ENCODE assay signal across 1 cellular context in the genomic region with DNA sequence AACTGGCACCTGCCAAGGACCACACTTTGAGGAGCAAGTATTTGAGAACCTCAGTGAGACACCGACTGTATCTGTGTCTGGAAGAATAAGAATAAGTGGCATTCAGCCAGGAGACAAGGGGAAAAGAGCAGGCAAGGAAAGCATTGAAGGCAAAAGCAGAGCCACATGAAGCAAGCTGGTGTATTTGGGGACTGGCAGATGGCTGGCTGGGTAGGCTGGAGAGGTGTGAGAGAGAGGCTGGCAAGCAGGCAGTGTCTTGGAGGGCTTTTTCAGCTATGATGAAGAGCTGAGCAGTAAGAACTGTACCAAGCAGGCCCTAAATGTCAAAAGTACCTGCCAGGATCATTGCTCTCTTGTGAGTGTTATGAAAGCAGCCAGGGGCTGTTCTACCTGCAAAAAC.
TF ChIP-seq lines count a peak whose summit lies in the region.

No MANE protein-coding gene starts in this region.

TF ChIP-seq in HepG2, 621 proteins besides CTCF, POLR2A, EP300 and RAD21 (continued from another document):
- TF ChIP-seq SOX5 (CRISPR knock-in tag; IDR thresholded peaks at IDR 0.05; ENCODE audit: borderline replicate concordance) (no peak), NCOR1 (IDR thresholded peaks at IDR 0.05; ENCODE audit: borderline replicate concordance, low read length) (no peak), RARG (CRISPR knock-in tag; IDR thresholded peaks at IDR 0.05; ENCODE audit: low read depth) (no peak), HCFC1 (IDR thresholded peaks at IDR 0.05; ENCODE audit: low read depth, low read length) (no peak), EZH2 (conservative IDR thresholded peaks at IDR 0.05; ENCODE audit: low read depth, low read length) (no peak), ZNF775 (CRISPR knock-in tag; IDR thresholded peaks at IDR 0.05; ENCODE audit: borderline replicate concordance) (no peak), DPF2 (CRISPR knock-in tag; IDR thresholded peaks at IDR 0.05; ENCODE audit: borderline replicate concordance, low read depth) (no peak), ELK4 (CRISPR knock-in tag; IDR thresholded peaks at IDR 0.05; ENCODE audit: borderline replicate concordance) (no peak), MTA1 (CRISPR knock-in tag; IDR thresholded peaks at IDR 0.05; ENCODE audit: borderline replicate concordance) (no peak)
- TF ChIP-seq, protein P1, sequence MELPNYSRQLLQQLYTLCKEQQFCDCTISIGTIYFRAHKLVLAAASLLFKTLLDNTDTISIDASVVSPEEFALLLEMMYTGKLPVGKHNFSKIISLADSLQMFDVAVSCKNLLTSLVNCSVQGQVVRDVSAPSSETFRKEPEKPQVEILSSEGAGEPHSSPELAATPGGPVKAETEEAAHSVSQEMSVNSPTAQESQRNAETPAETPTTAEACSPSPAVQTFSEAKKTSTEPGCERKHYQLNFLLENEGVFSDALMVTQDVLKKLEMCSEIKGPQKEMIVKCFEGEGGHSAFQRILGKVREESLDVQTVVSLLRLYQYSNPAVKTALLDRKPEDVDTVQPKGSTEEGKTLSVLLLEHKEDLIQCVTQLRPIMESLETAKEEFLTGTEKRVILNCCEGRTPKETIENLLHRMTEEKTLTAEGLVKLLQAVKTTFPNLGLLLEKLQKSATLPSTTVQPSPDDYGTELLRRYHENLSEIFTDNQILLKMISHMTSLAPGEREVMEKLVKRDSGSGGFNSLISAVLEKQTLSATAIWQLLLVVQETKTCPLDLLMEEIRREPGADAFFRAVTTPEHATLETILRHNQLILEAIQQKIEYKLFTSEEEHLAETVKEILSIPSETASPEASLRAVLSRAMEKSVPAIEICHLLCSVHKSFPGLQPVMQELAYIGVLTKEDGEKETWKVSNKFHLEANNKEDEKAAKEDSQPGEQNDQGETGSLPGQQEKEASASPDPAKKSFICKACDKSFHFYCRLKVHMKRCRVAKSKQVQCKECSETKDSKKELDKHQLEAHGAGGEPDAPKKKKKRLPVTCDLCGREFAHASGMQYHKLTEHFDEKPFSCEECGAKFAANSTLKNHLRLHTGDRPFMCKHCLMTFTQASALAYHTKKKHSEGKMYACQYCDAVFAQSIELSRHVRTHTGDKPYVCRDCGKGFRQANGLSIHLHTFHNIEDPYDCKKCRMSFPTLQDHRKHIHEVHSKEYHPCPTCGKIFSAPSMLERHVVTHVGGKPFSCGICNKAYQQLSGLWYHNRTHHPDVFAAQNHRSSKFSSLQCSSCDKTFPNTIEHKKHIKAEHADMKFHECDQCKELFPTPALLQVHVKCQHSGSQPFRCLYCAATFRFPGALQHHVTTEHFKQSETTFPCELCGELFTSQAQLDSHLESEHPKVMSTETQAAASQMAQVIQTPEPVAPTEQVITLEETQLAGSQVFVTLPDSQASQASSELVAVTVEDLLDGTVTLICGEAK (IDR thresholded peaks at IDR 0.05) = no peak
- TF ChIP-seq, protein P1 (CRISPR knock-in tag; IDR thresholded peaks at IDR 0.05) = no peak
